In genomic region chr10:91551856-91552255, GRCh38 we compare ENCODE assay signal across 8 cellular contexts.
DNase-seq lines count a peak whose midpoint lies in the region; ATAC-seq and TF ChIP-seq lines count a peak whose summit lies in the region.

No MANE protein-coding gene starts in this region.

- peak; percentile 45 for DNase-seq in DMS 273 treated with DMSO at 0.1 percent for 48 hours (lab: John Stamatoyannopoulos, UW)
- peak; percentile 18 for DNase-seq in HK-2 (ENCODE audit: unreplicated experiment)
- DNase-seq in WTC11 (ENCODE audit: low spot score): peak; percentile 73
- peak; percentile 67 for DNase-seq in right atrium auricular region (ENCODE audit: low spot score)
- no peak for DNase-seq in SIG-M5 treated with dmso at 0.1 percent for 504 hours (lab: John Stamatoyannopoulos, UW; ENCODE audit: unreplicated experiment)

- H3K36me3 Mint-ChIP-seq in WTC11: no peaks in the 10 kb centered on the region

- no peaks in the 10 kb centered on the region for H3K9me3 Mint-ChIP-seq in WTC11

- H3K4me3 ChIP-seq in right atrium auricular region (peak overlapping the region; percentile 13 to 26), skeletal muscle tissue (ENCODE audit: low read length in 3 of 3) (peak overlapping the region; percentile 25 to 37 (median 37))

- ATAC-seq in WTC11 (peak; percentile 97), HG02763 (IDR thresholded peaks at IDR 0.05; ENCODE audit: unreplicated experiment) (no peak), GM21447 (IDR thresholded peaks at IDR 0.05; ENCODE audit: unreplicated experiment) (no peak)

- no peak overlapping the region for H3K27ac Mint-ChIP-seq in WTC11

- H3K36me3 ChIP-seq in right atrium auricular region (no peaks in the 10 kb centered on the region), skeletal muscle tissue (ENCODE audit: control insufficient read depth in 3 of 3, insufficient read depth in 3 of 3, low read length in 3 of 3) (no peaks in the 10 kb centered on the region)

- peak overlapping the region in 1 of 3 donors; percentile 74 for H3K9ac ChIP-seq in skeletal muscle tissue (ENCODE audit: low read depth in 1 of 3, low read length in 3 of 3)

- no peaks in the 10 kb centered on the region for H3K9me3 ChIP-seq in right atrium auricular region
- no peaks in the 10 kb centered on the region for H3K9me3 ChIP-seq in skeletal muscle tissue (ENCODE audit: control insufficient read depth in 3 of 3, low read length in 3 of 3)

- H3K27me3 ChIP-seq in right atrium auricular region (no peaks in the 10 kb centered on the region), skeletal muscle tissue (ENCODE audit: control insufficient read depth in 3 of 3, insufficient read depth in 3 of 3, low read length in 3 of 3) (no peaks in the 10 kb centered on the region)

- peaks cover 0 to 13% of the 10 kb centered on the region in 2 donors for H3K4me1 ChIP-seq in right atrium auricular region
- peaks cover 11 to 32% (median 17%) of the 10 kb centered on the region in 3 donors for H3K4me1 ChIP-seq in skeletal muscle tissue (ENCODE audit: control insufficient read depth in 3 of 3, insufficient read depth in 3 of 3, low read length in 3 of 3)

- peaks cover 9% of the 10 kb centered on the region for H3K4me1 Mint-ChIP-seq in WTC11

- H3K27me3 Mint-ChIP-seq in WTC11 (ENCODE audit: low read depth): peaks cover 7% of the 10 kb centered on the region; the same call in 1 of the 2 replicates

- CTCF ChIA-PET in WTC11 (lab: Charles Lee): interaction anchor here (0.5 to 3.4 kb wide), 46 partner anchors 8 to 305 kb away, joined by 3 to 62 read pairs (median 4); partner anchors contain the start of gene PPP1R3C

- H3K27ac ChIP-seq in right atrium auricular region (peak overlapping the region; percentile 56 to 66), skeletal muscle tissue (ENCODE audit: low read depth, low read length) (peak overlapping the region; percentile 62)

- peak overlapping the region; percentile 17; the same call in 1 of the 2 replicates for H3K4me3 Mint-ChIP-seq in WTC11

- POLR2A ChIA-PET in WTC11 (lab: Charles Lee): interaction anchor here (0.5 to 1.1 kb wide), 2 partner anchors 81 to 84 kb away, joined by 3 to 4 read pairs; partner anchors contain the start of gene PPP1R3C

- TF ChIP-seq CTCF in WTC11 (IDR thresholded peaks at IDR 0.05) (peak; percentile 46; the same call in 1 of the 2 replicates), right atrium auricular region (IDR thresholded peaks at IDR 0.05) (peak; percentile 59 to 84)

TF ChIP-seq in WTC11, 78 proteins besides CTCF, POLR2A, EP300 and RAD21:
- TF ChIP-seq MXD4 (CRISPR knock-in tag; IDR thresholded peaks at IDR 0.05; ENCODE audit: borderline replicate concordance): no peak
- no peak for TF ChIP-seq JAZF1 (CRISPR knock-in tag; IDR thresholded peaks at IDR 0.05)
- TF ChIP-seq, protein P1, sequence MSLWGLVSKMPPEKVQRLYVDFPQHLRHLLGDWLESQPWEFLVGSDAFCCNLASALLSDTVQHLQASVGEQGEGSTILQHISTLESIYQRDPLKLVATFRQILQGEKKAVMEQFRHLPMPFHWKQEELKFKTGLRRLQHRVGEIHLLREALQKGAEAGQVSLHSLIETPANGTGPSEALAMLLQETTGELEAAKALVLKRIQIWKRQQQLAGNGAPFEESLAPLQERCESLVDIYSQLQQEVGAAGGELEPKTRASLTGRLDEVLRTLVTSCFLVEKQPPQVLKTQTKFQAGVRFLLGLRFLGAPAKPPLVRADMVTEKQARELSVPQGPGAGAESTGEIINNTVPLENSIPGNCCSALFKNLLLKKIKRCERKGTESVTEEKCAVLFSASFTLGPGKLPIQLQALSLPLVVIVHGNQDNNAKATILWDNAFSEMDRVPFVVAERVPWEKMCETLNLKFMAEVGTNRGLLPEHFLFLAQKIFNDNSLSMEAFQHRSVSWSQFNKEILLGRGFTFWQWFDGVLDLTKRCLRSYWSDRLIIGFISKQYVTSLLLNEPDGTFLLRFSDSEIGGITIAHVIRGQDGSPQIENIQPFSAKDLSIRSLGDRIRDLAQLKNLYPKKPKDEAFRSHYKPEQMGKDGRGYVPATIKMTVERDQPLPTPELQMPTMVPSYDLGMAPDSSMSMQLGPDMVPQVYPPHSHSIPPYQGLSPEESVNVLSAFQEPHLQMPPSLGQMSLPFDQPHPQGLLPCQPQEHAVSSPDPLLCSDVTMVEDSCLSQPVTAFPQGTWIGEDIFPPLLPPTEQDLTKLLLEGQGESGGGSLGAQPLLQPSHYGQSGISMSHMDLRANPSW (CRISPR knock-in tag; conservative IDR thresholded peaks at IDR 0.05; ENCODE audit: low read depth): no peak
- no peak for TF ChIP-seq TEAD1 (CRISPR knock-in tag; IDR thresholded peaks at IDR 0.05)
- no peak for TF ChIP-seq E2F1 (CRISPR knock-in tag; IDR thresholded peaks at IDR 0.05)
- TF ChIP-seq TEAD4 (CRISPR knock-in tag; IDR thresholded peaks at IDR 0.05): no peak
- TF ChIP-seq E2F5 (CRISPR knock-in tag; IDR thresholded peaks at IDR 0.05): no peak
- no peak for TF ChIP-seq GRHL2 (CRISPR knock-in tag; IDR thresholded peaks at IDR 0.05; ENCODE audit: insufficient replicate concordance, severe bottlenecking)
- TF ChIP-seq FOXP1 (CRISPR knock-in tag; IDR thresholded peaks at IDR 0.05; ENCODE audit: borderline replicate concordance): no peak
- TF ChIP-seq EMX1 (CRISPR knock-in tag; IDR thresholded peaks at IDR 0.05): no peak
- TF ChIP-seq, protein P2, sequence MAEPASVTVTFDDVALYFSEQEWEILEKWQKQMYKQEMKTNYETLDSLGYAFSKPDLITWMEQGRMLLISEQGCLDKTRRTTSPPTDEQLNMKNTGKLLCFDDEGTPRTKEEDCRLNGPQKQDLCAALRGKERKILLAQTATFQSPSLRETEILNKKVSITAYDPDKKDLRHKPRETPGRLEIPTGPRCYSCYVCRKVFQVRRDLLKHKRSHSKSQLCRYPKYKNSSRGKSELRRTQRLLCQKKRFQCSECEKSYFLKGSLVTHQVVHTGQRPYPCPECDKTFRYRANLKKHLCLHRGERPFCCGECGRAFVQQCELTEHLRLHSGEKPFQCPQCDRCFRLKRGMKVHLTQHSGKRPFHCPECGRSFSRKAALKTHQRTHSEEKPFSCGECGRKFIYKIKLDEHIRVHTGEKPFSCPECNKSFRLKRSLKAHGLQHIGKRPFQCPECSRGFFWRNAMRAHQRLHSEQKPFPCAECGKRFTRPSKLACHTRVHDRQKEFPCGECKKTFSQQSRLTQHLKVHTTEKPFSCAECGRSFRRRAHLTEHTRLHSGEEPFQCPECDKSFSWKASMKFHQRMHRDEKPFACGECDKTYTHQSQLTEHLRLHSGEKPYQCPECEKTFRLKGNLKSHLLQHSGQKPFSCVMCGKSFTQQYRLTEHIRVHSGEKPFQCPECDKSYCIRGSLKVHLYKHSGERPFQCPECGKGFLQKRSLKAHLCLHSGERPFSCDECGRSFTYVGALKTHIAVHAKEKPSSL (CRISPR knock-in tag; conservative IDR thresholded peaks at IDR 0.05): no peak
